Comparison of ENCODE assay signal across 9 cellular contexts in the genomic region with DNA sequence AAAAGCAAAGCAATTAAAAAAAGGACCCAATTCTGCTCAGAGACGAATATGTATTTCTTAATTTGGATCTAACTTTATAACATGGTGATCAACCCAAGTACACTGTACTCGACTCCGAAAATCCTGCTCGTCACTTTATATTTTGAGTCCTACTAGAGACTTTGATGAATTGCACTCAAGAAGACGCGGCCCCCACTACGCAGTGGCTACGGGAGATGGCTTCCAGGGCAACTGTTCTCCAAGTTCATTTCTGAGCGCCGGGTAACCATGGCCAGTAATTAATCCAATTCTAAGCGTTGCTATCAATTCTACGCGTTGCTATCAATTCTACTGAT. TPM values are rescaled to one million over a fixed set of nuclear protein-coding genes. Genes with fewer than 3 reads are reported as not detected.
DNase-seq lines count a peak whose midpoint lies in the region; TF ChIP-seq lines count a peak whose summit lies in the region.
"Had no signal": no experiment of that assay in that cellular context is flagged by ENCODE, and none has a peak within 500 bp of the region (broad histone marks: within the 10 kb centered on the region; RNA-seq: fewer than 3 reads in every experiment).

No MANE protein-coding gene starts in this region.

- H3K27ac ChIP-seq in hepatocyte (peak overlapping the region; percentile 96), skin epidermis (peak overlapping the region in 20 of 21 experiments; percentile 82 to 98 (median 94))

- no peak for TF ChIP-seq CTCF in hepatocyte (IDR thresholded peaks at IDR 0.05; ENCODE audit: poor library complexity)

- H3K36me3 Mint-ChIP-seq in activated naive CD8-positive, alpha-beta T cell: peaks cover 5% of the 10 kb centered on the region

- peak overlapping the region; percentile 97 for H3K27ac Mint-ChIP-seq in activated naive CD8-positive, alpha-beta T cell

- H3K4me3 ChIP-seq in hepatocyte (peak overlapping the region; percentile 83), skin epidermis (peak overlapping the region; percentile 55 to 97 (median 78))

- no peaks in the 10 kb centered on the region for H3K27me3 Mint-ChIP-seq in activated naive CD8-positive, alpha-beta T cell

- H3K4me1 ChIP-seq in hepatocyte (ENCODE audit: insufficient read depth): peaks cover 9% of the 10 kb centered on the region

- POLR2A ChIA-PET in HEK293T (lab: Yijun Ruan, JAX): no interaction called here

- WGBS in hepatocyte (ENCODE audit: low lambda C conversion rate, missing lambda C conversion rate): 3% methylated on average over 13 of the region's 13 CpGs

- peaks cover 3% of the 10 kb centered on the region for H3K27me3 ChIP-seq in hepatocyte

- peaks cover 46% of the 10 kb centered on the region for H3K79me2 ChIP-seq in hepatocyte

- H3K4me1 Mint-ChIP-seq in activated naive CD8-positive, alpha-beta T cell (ENCODE audit: low read depth): peaks cover 36% of the 10 kb centered on the region

- CTCF ChIA-PET in HEK293T (lab: Yijun Ruan, JAX): no interaction called here

- H4K20me1 ChIP-seq in hepatocyte (ENCODE audit: insufficient read depth, poor library complexity, severe bottlenecking): no peaks in the 10 kb centered on the region

- H2AFZ ChIP-seq in hepatocyte: peak overlapping the region; percentile 83

- no peaks in the 10 kb centered on the region for H3K9me3 ChIP-seq in hepatocyte (ENCODE audit: low read depth)

- H3K9me2 ChIP-seq in hepatocyte (replicated peaks; ENCODE audit: insufficient read depth): no peaks in the 10 kb centered on the region

- peak overlapping the region; percentile 98 for H3K4me3 Mint-ChIP-seq in activated naive CD8-positive, alpha-beta T cell

- peak overlapping the region; percentile 79 for H3K4me2 ChIP-seq in hepatocyte

- H3K36me3 ChIP-seq in hepatocyte (replicated peaks; ENCODE audit: insufficient read depth, low read depth): no peaks in the 10 kb centered on the region

- DNase-seq in NCI-H2227 (lab: John Stamatoyannopoulos, UW; ENCODE audit: unreplicated experiment) (peak; percentile 48), NCI-H2227 treated with DMSO at 0.1 percent for 48 hours (lab: John Stamatoyannopoulos, UW) (no peak), HEK293T (ENCODE audit: extremely low spot score) (peak; percentile 32), NAMALWA (ENCODE audit: low spot score) (peak; percentile 69), hepatocyte (ENCODE audit: low spot score) (peak; percentile 49), NCI-H1436 treated with DMSO at 0.1 percent for 48 hours (lab: John Stamatoyannopoulos, UW) (no peak)

- H3K9me3 Mint-ChIP-seq in activated naive CD8-positive, alpha-beta T cell (ENCODE audit: low read depth): no peaks in the 10 kb centered on the region

TF ChIP-seq in HEK293T, 16 proteins besides CTCF, POLR2A, EP300 and RAD21:
- TF ChIP-seq SUZ12 (IDR thresholded peaks at IDR 0.05) (no peak), FOXM1 (IDR thresholded peaks at IDR 0.05; ENCODE audit: borderline replicate concordance) (no peak), TARDBP (IDR thresholded peaks at IDR 0.05) (no peak), ELF4 (IDR thresholded peaks at IDR 0.05) (no peak)
- TF ChIP-seq, protein P1, sequence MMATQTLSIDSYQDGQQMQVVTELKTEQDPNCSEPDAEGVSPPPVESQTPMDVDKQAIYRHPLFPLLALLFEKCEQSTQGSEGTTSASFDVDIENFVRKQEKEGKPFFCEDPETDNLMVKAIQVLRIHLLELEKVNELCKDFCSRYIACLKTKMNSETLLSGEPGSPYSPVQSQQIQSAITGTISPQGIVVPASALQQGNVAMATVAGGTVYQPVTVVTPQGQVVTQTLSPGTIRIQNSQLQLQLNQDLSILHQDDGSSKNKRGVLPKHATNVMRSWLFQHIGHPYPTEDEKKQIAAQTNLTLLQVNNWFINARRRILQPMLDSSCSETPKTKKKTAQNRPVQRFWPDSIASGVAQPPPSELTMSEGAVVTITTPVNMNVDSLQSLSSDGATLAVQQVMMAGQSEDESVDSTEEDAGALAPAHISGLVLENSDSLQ (IDR thresholded peaks at IDR 0.05): peak; percentile 73

RNA-seq across cellular contexts. Expression of gene SUPT20H, which starts 0.7 kb away (rescaled TPM):
- total RNA-seq in hepatocyte: 49.8 and 58.3 TPM in 2 replicates
- 45.4 and 47.5 TPM in 2 replicates for polyA plus RNA-seq in hepatocyte

RNA-seq across cellular contexts. Expression of gene CSNK1A1L, which starts 46.7 kb away (rescaled TPM):
- total RNA-seq in hepatocyte: not detected in 2 replicates
- polyA plus RNA-seq in hepatocyte: not detected in 2 replicates
- total RNA-seq: dermis microvascular lymphatic vessel endothelial cell had no signal

RNA-seq across cellular contexts. Expression of gene EXOSC8, which starts 58.2 kb away (rescaled TPM):
- total RNA-seq in hepatocyte: 31.8 and 35.6 TPM in 2 replicates
- polyA plus RNA-seq in hepatocyte: 61.1 and 61.3 TPM in 2 replicates

RNA-seq across cellular contexts. Expression of gene ALG5, which starts 59.6 kb away (rescaled TPM):
- total RNA-seq in hepatocyte: 66.2 and 69.9 TPM in 2 replicates
- 99.4 and 100 TPM in 2 replicates for polyA plus RNA-seq in hepatocyte

Comparison
In these comparisons a context has a peak if more than half of its experiments do, and no peak if none do; other contexts are left out.
1. DNase-seq: peak in NCI-H2227 (single experiment), HEK293T (single experiment), NAMALWA (single experiment) and hepatocyte (single experiment); none in NCI-H2227 treated with DMSO at 0.1 percent for 48 hours (single experiment) and NCI-H1436 treated with DMSO at 0.1 percent for 48 hours (single experiment).